8 cellular contexts compared by ENCODE assay signal in genomic region chr18:5057348-5058012, GRCh38.
A peak's percentile ranks its signal among the peaks of the same experiment; 100 is the strongest.
DNase-seq lines count a peak whose midpoint lies in the region; ATAC-seq and TF ChIP-seq lines count a peak whose summit lies in the region.

No MANE protein-coding gene starts in this region.

- intact Hi-C loops in aorta (cut with DNase I): loop anchor here in 1 of 2 donors (2.0 kb wide), 1 partner anchor 951 kb away; no protein-coding TSS in a partner anchor

- no peaks in the 10 kb centered on the region for H3K4me1 ChIP-seq in osteoblast (ENCODE audit: insufficient read depth, low read length)
- H3K4me1 ChIP-seq in aorta (ENCODE audit: control insufficient read depth in 1 of 2, insufficient read depth in 2 of 2, low read length in 2 of 2): no peaks in the 10 kb centered on the region

- H4K20me1 ChIP-seq in osteoblast (ENCODE audit: insufficient read depth, low read length): no peaks in the 10 kb centered on the region

- H2AFZ ChIP-seq in osteoblast (ENCODE audit: low read length): no peak overlapping the region

- H3K4me2 ChIP-seq in osteoblast (ENCODE audit: insufficient read depth, low read length): no peak overlapping the region

- ATAC-seq in GM19395 (IDR thresholded peaks at IDR 0.05; ENCODE audit: unreplicated experiment): peak; percentile 75
- ATAC-seq in HG03469 (IDR thresholded peaks at IDR 0.05; ENCODE audit: unreplicated experiment): peak; percentile 60
- peak; percentile 74 for ATAC-seq in aorta (ENCODE audit: low FRiP score)

- no peaks in the 10 kb centered on the region for H3K36me3 ChIP-seq in osteoblast (ENCODE audit: insufficient read depth, low read length)
- H3K36me3 ChIP-seq in aorta (ENCODE audit: control insufficient read depth in 1 of 2, insufficient read depth in 2 of 2, low read length in 1 of 2): no peaks in the 10 kb centered on the region

- H3K9me3 ChIP-seq in osteoblast (ENCODE audit: low read depth, low read length) (no peaks in the 10 kb centered on the region), aorta (ENCODE audit: control insufficient read depth, low read length) (no peaks in the 10 kb centered on the region)

- H3K79me2 ChIP-seq in osteoblast (ENCODE audit: insufficient read depth, low read length): no peaks in the 10 kb centered on the region

- no peaks in the 10 kb centered on the region for H3K27me3 ChIP-seq in osteoblast (ENCODE audit: insufficient read depth, low read length)
- H3K27me3 ChIP-seq in aorta (ENCODE audit: control insufficient read depth in 1 of 2, insufficient read depth in 2 of 2, low read length in 1 of 2): no peaks in the 10 kb centered on the region

- H3K27ac ChIP-seq in osteoblast (ENCODE audit: low read depth, low read length) (no peak overlapping the region), aorta (ENCODE audit: low read depth in 1 of 2, low read length in 2 of 2) (no peak overlapping the region)

- H3K4me3 ChIP-seq in fibroblast of villous mesenchyme (ENCODE audit: low read depth, low read length) (no peak overlapping the region), osteoblast (ENCODE audit: insufficient read depth, low read length) (no peak overlapping the region), aorta (ENCODE audit: low read length in 2 of 2) (no peak overlapping the region)

- DNase-seq in COLO829 (ENCODE audit: low spot score): peak; percentile 57
- peak; percentile 55 for DNase-seq in NCI-H82 treated with DMSO at 0.1 percent for 48 hours (lab: John Stamatoyannopoulos, UW; ENCODE audit: unreplicated experiment)
- DNase-seq in activated T-cell treated with anti-CD3 and anti-CD28 coated beads for 48 hours (ENCODE audit: low read depth): peak; percentile 43
- DNase-seq in fibroblast of villous mesenchyme (ENCODE audit: low read depth): peak; percentile 37
- DNase-seq in osteoblast (ENCODE audit: insufficient read length, low spot score, missing footprints): peak; percentile 4
- DNase-seq in aorta: peak; percentile 65 to 79

- WGBS in aorta, 2 donors: 30 to 43% methylated on average over 9 of the region's 9 CpGs

- TF ChIP-seq CTCF in fibroblast of villous mesenchyme (IDR thresholded peaks at IDR 0.05; ENCODE audit: insufficient read depth, low read depth, low read length): peak; percentile 69
- peak; percentile 57 for TF ChIP-seq CTCF in osteoblast (IDR thresholded peaks at IDR 0.05; ENCODE audit: extremely low read depth, low read depth, low read length)

Comparison
In these comparisons a context has a peak if more than half of its experiments do, and no peak if none do; other contexts are left out.
1. DNase-seq: peak in every context shown above with its lines; median percentile 72 in aorta; 57 in COLO829; 55 in NCI-H82 treated with DMSO at 0.1 percent for 48 hours; 43 in activated T-cell treated with anti-CD3 and anti-CD28 coated beads for 48 hours; 37 in fibroblast of villous mesenchyme; 4 in osteoblast.